ENCODE assay signal across 10 cellular contexts in genomic region chr17:83099570-83100181, GRCh38. TPM values are rescaled to one million over a fixed set of nuclear protein-coding genes. Genes with fewer than 3 reads are reported as not detected.
DNase-seq lines count a peak whose midpoint lies in the region; ATAC-seq and TF ChIP-seq lines count a peak whose summit lies in the region.
"Had no signal": no experiment of that assay in that cellular context is flagged by ENCODE, and none has a peak within 500 bp of the region (broad histone marks: within the 10 kb centered on the region; RNA-seq: fewer than 3 reads in every experiment).

No MANE protein-coding gene starts in this region.

- H3K27ac Mint-ChIP-seq in naive thymus-derived CD8-positive, alpha-beta T cell = no peak overlapping the region
- H3K27ac Mint-ChIP-seq in activated naive CD8-positive, alpha-beta T cell treated with anti-CD3 and anti-CD28 coated beads for 36 hours = no peak overlapping the region
- H3K27ac Mint-ChIP-seq: activated naive CD8-positive, alpha-beta T cell treated with anti-CD3 and anti-CD28 coated beads, Interleukin-2, amount 10 ng/mL, durations not matched to agents 7 days and 5 days had no signal

- H3K27me3 ChIP-seq in HUES6 (ENCODE audit: control insufficient read depth, insufficient read depth, low read length) = peaks cover 8% of the 10 kb centered on the region; the same call in 1 of the 2 replicates

- peak overlapping the region in 7 of 10 donors; percentile 13 to 65 (median 56) for H3K4me3 Mint-ChIP-seq in naive thymus-derived CD8-positive, alpha-beta T cell
- no peak overlapping the region for H3K4me3 Mint-ChIP-seq in activated naive CD8-positive, alpha-beta T cell treated with anti-CD3 and anti-CD28 coated beads for 36 hours
- H3K4me3 Mint-ChIP-seq: activated naive CD8-positive, alpha-beta T cell treated with anti-CD3 and anti-CD28 coated beads, Interleukin-2, amount 10 ng/mL, durations not matched to agents 7 days and 5 days had no signal

- H3K4me3 ChIP-seq in AG04449 (ENCODE audit: low read depth, low read length) (peak overlapping the region; percentile 8; the same call in 1 of the 2 replicates), HUES6 (ENCODE audit: low read depth, low read length) (peak overlapping the region; percentile 20; the same call in 1 of the 2 replicates), coronary artery (peak overlapping the region; percentile 64)
- H3K4me3 ChIP-seq: lung had no signal

- peak overlapping the region; percentile 6 for H3K9ac ChIP-seq in HUES6 (ENCODE audit: low read length)

- H3K27me3 Mint-ChIP-seq in naive thymus-derived CD8-positive, alpha-beta T cell = peaks cover 0 to 26% (median 7%) of the 10 kb centered on the region in 5 donors
- H3K27me3 Mint-ChIP-seq in activated naive CD8-positive, alpha-beta T cell treated with anti-CD3 and anti-CD28 coated beads for 36 hours = peaks cover 25% of the 10 kb centered on the region

- no peaks in the 10 kb centered on the region for H3K9me3 ChIP-seq in HUES6 (ENCODE audit: control insufficient read depth, insufficient read depth, low read depth, low read length)

- peaks cover 15% of the 10 kb centered on the region for H3K4me1 ChIP-seq in HUES6 (ENCODE audit: control insufficient read depth, insufficient read depth, low read length)

- ATAC-seq in naive thymus-derived CD8-positive, alpha-beta T cell = peak; percentile 36 to 40
- no peak for ATAC-seq in HG03354 (IDR thresholded peaks at IDR 0.05; ENCODE audit: poor library complexity, severe bottlenecking, unreplicated experiment)

- H3K27ac ChIP-seq in HUES6 (ENCODE audit: low read depth, low read length) = no peak overlapping the region
- H3K27ac ChIP-seq in coronary artery = peak overlapping the region; percentile 78 to 94

- H3K36me3 ChIP-seq in HUES6 (ENCODE audit: control insufficient read depth, insufficient read depth, low read length) = peaks cover 20% of the 10 kb centered on the region

- no peak for TF ChIP-seq CTCF in AG04449 (IDR thresholded peaks at IDR 0.05; ENCODE audit: insufficient read depth, low read length, missing control alignments)
- TF ChIP-seq CTCF in coronary artery (IDR thresholded peaks at IDR 0.05) = no peak

- DNase-seq in AG04449 (ENCODE audit: low read depth, low spot score) = no peak
- no peak for DNase-seq in coronary artery (ENCODE audit: low spot score)
- DNase-seq in naive thymus-derived CD8-positive, alpha-beta T cell = peak in 1 of 10 donors; percentile 24
- no peak for DNase-seq in superior temporal gyrus (ENCODE audit: extremely low spot score)
- DNase-seq in activated naive CD8-positive, alpha-beta T cell treated with anti-CD3 and anti-CD28 coated beads for 36 hours = no peak
- DNase-seq in globus pallidus (ENCODE audit: low spot score) = no peak
- DNase-seq: activated naive CD8-positive, alpha-beta T cell treated with anti-CD3 and anti-CD28 coated beads, Interleukin-2, amount 10 ng/mL, durations not matched to agents 7 days and 5 days had no signal

- no peaks in the 10 kb centered on the region for H3K9me3 Mint-ChIP-seq in naive thymus-derived CD8-positive, alpha-beta T cell
- H3K9me3 Mint-ChIP-seq in activated naive CD8-positive, alpha-beta T cell treated with anti-CD3 and anti-CD28 coated beads for 36 hours = no peaks in the 10 kb centered on the region
- H3K9me3 Mint-ChIP-seq: activated naive CD8-positive, alpha-beta T cell treated with anti-CD3 and anti-CD28 coated beads, Interleukin-2, amount 10 ng/mL, durations not matched to agents 7 days and 5 days had no signal

- POLR2A ChIA-PET in AG04449 (lab: Yijun Ruan, JAX) = no interaction called here
- POLR2A ChIA-PET in naive thymus-derived CD8-positive, alpha-beta T cell (lab: Charles Lee) = no interaction called here

- peaks cover 2 to 26% (median 15%) of the 10 kb centered on the region in 4 donors for H3K4me1 Mint-ChIP-seq in naive thymus-derived CD8-positive, alpha-beta T cell
- H3K4me1 Mint-ChIP-seq in activated naive CD8-positive, alpha-beta T cell treated with anti-CD3 and anti-CD28 coated beads for 36 hours = peaks cover 2% of the 10 kb centered on the region
- H3K4me1 Mint-ChIP-seq: activated naive CD8-positive, alpha-beta T cell treated with anti-CD3 and anti-CD28 coated beads, Interleukin-2, amount 10 ng/mL, durations not matched to agents 7 days and 5 days had no signal

- CTCF ChIA-PET in AG04449 (lab: Yijun Ruan, JAX) = no interaction called here

- H3K36me3 Mint-ChIP-seq in naive thymus-derived CD8-positive, alpha-beta T cell = no peaks in the 10 kb centered on the region
- H3K36me3 Mint-ChIP-seq in activated naive CD8-positive, alpha-beta T cell treated with anti-CD3 and anti-CD28 coated beads for 36 hours = peaks cover 4% of the 10 kb centered on the region
- H3K36me3 Mint-ChIP-seq: activated naive CD8-positive, alpha-beta T cell treated with anti-CD3 and anti-CD28 coated beads, Interleukin-2, amount 10 ng/mL, durations not matched to agents 7 days and 5 days had no signal

RNA-seq across cellular contexts. Expression of gene METRNL, which starts 20.3 kb away (rescaled TPM):
- 1 to 10 TPM; 4.1 to 4.6 TPM for total RNA-seq in naive thymus-derived CD8-positive, alpha-beta T cell
- polyA plus RNA-seq in naive thymus-derived CD8-positive, alpha-beta T cell = 1 to 10 TPM in 2 of 3 donors, under 1 TPM in 1; 0.42 to 4.8 (median 1.3) TPM
- 1 to 10 TPM; 4.7 to 5.9 TPM for total RNA-seq in activated naive CD8-positive, alpha-beta T cell treated with anti-CD3 and anti-CD28 coated beads for 36 hours

Comparison
In these comparisons a context has a peak if more than half of its experiments do, and no peak if none do; other contexts are left out.
1. H3K4me3 ChIP-seq: peak in every context shown above with its lines; median percentile 64 in coronary artery; 20 in HUES6; 8 in AG04449.